20 cellular contexts compared by ENCODE assay signal in genomic region chr13:74346960-74347359, GRCh38.
A peak's percentile ranks its signal among the peaks of the same experiment; 100 is the strongest.
DNase-seq lines count a peak whose midpoint lies in the region; ATAC-seq and TF ChIP-seq lines count a peak whose summit lies in the region.
"Had no signal": no experiment of that assay in that cellular context is flagged by ENCODE, and none has a peak within 500 bp of the region (broad histone marks: within the 10 kb centered on the region; RNA-seq: fewer than 3 reads in every experiment).

No MANE protein-coding gene starts in this region.

- H3K4me1 Mint-ChIP-seq in Caco-2 (ENCODE audit: low read depth, unreplicated experiment) (no peaks in the 10 kb centered on the region), H9 (peaks cover 8% of the 10 kb centered on the region in 2 experiments)

- H3K79me2 ChIP-seq in H9 (ENCODE audit: insufficient read depth, low read length) (no peaks in the 10 kb centered on the region), mesendoderm (ENCODE audit: control insufficient read depth, insufficient read depth, low read length) (no peaks in the 10 kb centered on the region)

- no peak overlapping the region for H2AK5ac ChIP-seq in H9 (ENCODE audit: insufficient read length, low read length)
- no peak overlapping the region for H2AK5ac ChIP-seq in mesendoderm (ENCODE audit: low read length)

- H3K4me3 ChIP-seq in Caco-2 (ENCODE audit: low read depth, low read length) (0 out of 2 replicates have a peak overlapping the region, but pooled peaks have one; percentile 14), WERI-Rb-1 (ENCODE audit: low read depth, low read length) (no peak overlapping the region), mesendoderm (ENCODE audit: low read length) (no peak overlapping the region), body of pancreas (no peak overlapping the region)
- H3K4me3 ChIP-seq: A549, SJSA1 had no signal

- H3K9me3 ChIP-seq in Caco-2 (no peaks in the 10 kb centered on the region), H9 (ENCODE audit: control insufficient read depth, low read depth, low read length) (no peaks in the 10 kb centered on the region), WERI-Rb-1 (ENCODE audit: severe bottlenecking) (peaks cover 8% of the 10 kb centered on the region), body of pancreas (no peaks in the 10 kb centered on the region)
- H3K9me3 ChIP-seq: A549, SJSA1 had no signal

- H4K20me1 ChIP-seq in H9 (ENCODE audit: control insufficient read depth, insufficient read depth, insufficient read length): no peaks in the 10 kb centered on the region

- POLR2A ChIA-PET in Caco-2 (lab: Charles Lee): no interaction called here

- ATAC-seq in body of pancreas: no peak
- ATAC-seq: A549, Right ventricle myocardium inferior had no signal

- H3K27ac Mint-ChIP-seq in Caco-2 (ENCODE audit: unreplicated experiment): no peak overlapping the region
- H3K27ac Mint-ChIP-seq in H9: no peak overlapping the region

- H3K27me3 Mint-ChIP-seq in Caco-2 (ENCODE audit: insufficient read depth, unreplicated experiment) (peaks cover 24% of the 10 kb centered on the region), H9 (ENCODE audit: low read depth) (peaks cover 6% of the 10 kb centered on the region)

- no peak overlapping the region for H3T11ph ChIP-seq in H9 (ENCODE audit: low read length)

- no peak overlapping the region for H3K4ac ChIP-seq in H9 (ENCODE audit: low read depth, low read length)
- no peak overlapping the region for H3K4ac ChIP-seq in mesendoderm (ENCODE audit: low read depth, low read length)

- H3K23ac ChIP-seq in H9 (ENCODE audit: insufficient read length, low read depth, low read length): no peak overlapping the region
- no peak overlapping the region for H3K23ac ChIP-seq in mesendoderm (ENCODE audit: low read length)

- no peak overlapping the region for H2AFZ ChIP-seq in H9 (ENCODE audit: low read length)

- no peak overlapping the region for H3K27ac ChIP-seq in H9 (ENCODE audit: insufficient read length, low read depth, low read length)
- peak overlapping the region; percentile 59 for H3K27ac ChIP-seq in WERI-Rb-1
- H3K27ac ChIP-seq in mesendoderm (ENCODE audit: low read depth, low read length): no peak overlapping the region
- H3K27ac ChIP-seq in body of pancreas: no peak overlapping the region
- H3K27ac ChIP-seq: A549, SJSA1 had no signal

- H3K79me1 ChIP-seq in H9 (ENCODE audit: insufficient read depth, low read depth, low read length, poor library complexity, severe bottlenecking) (no peaks in the 10 kb centered on the region), mesendoderm (ENCODE audit: low read length) (no peaks in the 10 kb centered on the region)

- WGBS in H9 (ENCODE audit: extremely low coverage, insufficient read length, low lambda C conversion rate): no CpG with 5 or more reads among the region's 5 CpGs
- WGBS in mesendoderm (ENCODE audit: extremely low coverage, insufficient coverage, low lambda C conversion rate): no CpG with 5 or more reads among the region's 5 CpGs
- WGBS in body of pancreas, 2 donors: 43 to 51% methylated on average over 4 to 5 of the region's 5 CpGs

- H3K56ac ChIP-seq in H9 (ENCODE audit: insufficient read length, low read depth, low read length): no peak overlapping the region
- no peak overlapping the region for H3K56ac ChIP-seq in mesendoderm (ENCODE audit: low read length)

- H3K9ac ChIP-seq in H9 (ENCODE audit: extremely low read depth, insufficient read length, low read length) (no peak overlapping the region), mesendoderm (ENCODE audit: low read length) (no peak overlapping the region)

- no peaks in the 10 kb centered on the region for H3K23me2 ChIP-seq in H9 (ENCODE audit: insufficient read length, low read depth, low read length, poor library complexity, severe bottlenecking)

- H3K18ac ChIP-seq in H9 (ENCODE audit: insufficient read length, low read depth, low read length) (no peak overlapping the region), mesendoderm (ENCODE audit: low read length) (no peak overlapping the region)

- H3K36me3 Mint-ChIP-seq in Caco-2 (ENCODE audit: insufficient read depth, unreplicated experiment): no peaks in the 10 kb centered on the region
- H3K36me3 Mint-ChIP-seq in H9 (ENCODE audit: insufficient read depth in 1 of 3, low read depth in 3 of 3): peaks cover 0 to 2% (median 0%) of the 10 kb centered on the region in 3 experiments; a peak in 2 of 7 replicates

- TF ChIP-seq CTCF in Caco-2 (IDR thresholded peaks at IDR 0.05; ENCODE audit: insufficient read depth in 1 of 2, low read depth in 1 of 2, low read length in 1 of 2, severe bottlenecking in 1 of 2, unreplicated experiment in 1 of 2): no peak
- TF ChIP-seq CTCF in H9 (conservative IDR thresholded peaks at IDR 0.05): no peak
- TF ChIP-seq CTCF in WERI-Rb-1 (IDR thresholded peaks at IDR 0.05; ENCODE audit: low read depth, low read length): no peak
- no peak for TF ChIP-seq CTCF in GM13976 (IDR thresholded peaks at IDR 0.05; ENCODE audit: borderline replicate concordance, control extremely low read depth, extremely low read depth, insufficient read depth, missing control alignments)
- TF ChIP-seq CTCF in body of pancreas (IDR thresholded peaks at IDR 0.05): no peak

- in situ Hi-C loops in GM13976 (cut with MboI; ENCODE audit: low sequenced_read_pairs, unreplicated experiment): no loop called here

- H3K36me3 ChIP-seq in Caco-2 (ENCODE audit: control insufficient read depth, insufficient read depth, low read length) (no peaks in the 10 kb centered on the region), WERI-Rb-1 (no peaks in the 10 kb centered on the region), mesendoderm (ENCODE audit: control insufficient read depth, insufficient read depth, low read length) (no peaks in the 10 kb centered on the region), body of pancreas (replicated peaks in 1 of 2; ENCODE audit: insufficient read depth in 1 of 2, low read depth in 2 of 2) (no peaks in the 10 kb centered on the region)
- H3K36me3 ChIP-seq: BE2C, SJSA1 had no signal

- H2BK5ac ChIP-seq in H9 (ENCODE audit: insufficient read length, low read length) (no peak overlapping the region), mesendoderm (ENCODE audit: low read length) (no peak overlapping the region)

- intact Hi-C loops in Caco-2 (cut with micrococcal nuclease; ENCODE audit: unreplicated experiment): no loop called here
- intact Hi-C loops in body of pancreas (cut with DNase I): no loop called here

- H3K4me3 Mint-ChIP-seq in Caco-2 (ENCODE audit: unreplicated experiment) (no peak overlapping the region), H9 (no peak overlapping the region)

- no peaks in the 10 kb centered on the region for H3K27me3 ChIP-seq in Caco-2 (replicated peaks; ENCODE audit: control insufficient read depth, insufficient read depth, low read length)
- H3K27me3 ChIP-seq in H9 (ENCODE audit: insufficient read depth, low read length): no peaks in the 10 kb centered on the region
- H3K27me3 ChIP-seq in WERI-Rb-1 (ENCODE audit: insufficient read depth, low read depth, severe bottlenecking): no peaks in the 10 kb centered on the region
- H3K27me3 ChIP-seq in mesendoderm (ENCODE audit: insufficient read depth, low read length, poor library complexity): no peaks in the 10 kb centered on the region
- H3K27me3 ChIP-seq in body of pancreas: no peaks in the 10 kb centered on the region
- H3K27me3 ChIP-seq: BE2C, SJSA1 had no signal

- H3K4me1 ChIP-seq in Caco-2: no peaks in the 10 kb centered on the region
- H3K4me1 ChIP-seq in H9 (ENCODE audit: insufficient read depth, low read length): no peaks in the 10 kb centered on the region
- H3K4me1 ChIP-seq in mesendoderm (ENCODE audit: control insufficient read depth, low read depth, low read length): peaks cover 2% of the 10 kb centered on the region
- H3K4me1 ChIP-seq in body of pancreas: no peaks in the 10 kb centered on the region
- H3K4me1 ChIP-seq: A549, BE2C, SJSA1 had no signal

- H4K8ac ChIP-seq in H9 (replicated peaks; ENCODE audit: insufficient read length, low read depth, low read length): no peak overlapping the region
- H4K8ac ChIP-seq in mesendoderm (ENCODE audit: low read depth, low read length): no peak overlapping the region

- BruUV-seq in Caco-2 (replicated peaks; lab: Mats Ljungman, UMichigan): no TSS peak

- no peak overlapping the region for H4K91ac ChIP-seq in H9 (ENCODE audit: insufficient read length, low read depth, low read length)

- H2BK12ac ChIP-seq in H9 (ENCODE audit: insufficient read length, low read depth, low read length): no peak overlapping the region

- TF ChIP-seq POLR2A in body of pancreas (IDR thresholded peaks at IDR 0.05): no peak

- H3K4me2 ChIP-seq in H9 (ENCODE audit: insufficient read depth, insufficient read length, low read length): no peak overlapping the region
- no peak overlapping the region for H3K4me2 ChIP-seq in mesendoderm (ENCODE audit: low read length)
- H3K4me2 ChIP-seq: A549 had no signal

- H2BK120ac ChIP-seq in H9 (ENCODE audit: low read depth, low read length, poor library complexity, severe bottlenecking) (no peak overlapping the region), mesendoderm (ENCODE audit: low read depth, low read length) (no peak overlapping the region)

- H2BK15ac ChIP-seq in H9 (ENCODE audit: low read depth, low read length) (no peak overlapping the region), mesendoderm (replicated peaks; ENCODE audit: low read depth) (no peak overlapping the region)

- DNase-seq in Caco-2 (no peak), H9 (peak; percentile 54), WERI-Rb-1 (peak; percentile 60), mesendoderm (peak; percentile 56), GM13976 (ENCODE audit: low spot score) (no peak), body of pancreas (no peak), OCI-M2 (lab: John Stamatoyannopoulos, UW; ENCODE audit: unreplicated experiment) (no peak)
- DNase-seq: BE2C, DMS 273 treated with DMSO at 0.1 percent for 48 hours, DND-41, KG1, NCI-H1105 treated with DMSO at 0.1 percent for 48 hours, NCI-H1694 treated with DMSO at 0.1 percent for 48 hours, NCI-H2171 treated with DMSO at 0.1 percent for 48 hours, NCI-H524 treated with DMSO at 0.1 percent for 48 hours, OCI-M1, T-helper 1 cell had no signal

- CTCF ChIA-PET in Caco-2 (lab: Charles Lee): no interaction called here

- H3K9me3 Mint-ChIP-seq in Caco-2 (ENCODE audit: unreplicated experiment) (no peaks in the 10 kb centered on the region), H9 (peaks cover 0 to 4% of the 10 kb centered on the region in 2 experiments; a peak in 2 of 5 replicates)

- H2BK20ac ChIP-seq in H9 (ENCODE audit: low read depth, low read length, poor library complexity, severe bottlenecking): no peak overlapping the region

- no peak overlapping the region for H3K14ac ChIP-seq in H9 (ENCODE audit: insufficient read depth, low read length)

- H4K5ac ChIP-seq in H9 (ENCODE audit: insufficient read length, low read depth, low read length): no peak overlapping the region
- H4K5ac ChIP-seq in mesendoderm (ENCODE audit: low read length): no peak overlapping the region

Comparison
In these comparisons a context has a peak if more than half of its experiments do, and no peak if none do; other contexts are left out.
1. DNase-seq: peak in H9 (single experiment), WERI-Rb-1 (single experiment) and mesendoderm (single experiment); none in Caco-2 (0 of 2), GM13976 (single experiment), body of pancreas (0 of 4) and OCI-M2 (single experiment).